In the genomic region with DNA sequence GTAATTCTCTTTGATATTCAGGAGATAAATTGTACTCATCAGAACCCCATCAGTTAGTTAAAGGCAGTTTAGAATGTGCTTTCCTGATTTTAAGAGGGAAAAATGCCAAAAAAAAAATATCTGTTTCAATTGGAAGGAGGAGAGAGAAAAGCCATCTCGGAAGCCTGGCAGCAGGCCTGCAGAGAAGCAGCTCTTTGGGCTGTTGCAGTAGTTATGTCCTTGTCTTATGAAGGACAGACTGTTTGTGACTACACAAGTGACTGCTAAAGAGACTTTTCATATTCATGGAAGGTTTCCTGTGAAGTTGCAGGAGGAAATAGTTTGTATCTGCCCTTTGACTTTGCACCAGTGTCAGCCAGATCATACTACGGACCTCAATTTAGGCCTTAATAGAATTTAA, we compare ENCODE assay signal across 34 cellular contexts.
"Had no signal": no experiment of that assay in that cellular context is flagged by ENCODE, and none has a peak within 500 bp of the region (broad histone marks: within the 10 kb centered on the region; RNA-seq: fewer than 3 reads in every experiment).

No MANE protein-coding gene starts in this region.

- DNase-seq: activated CD4-positive, alpha-beta memory T cell treated with anti-CD3 and anti-CD28 coated beads, Interleukin-2, amount 10 ng/mL, durations not matched to agents 7 days and 5 days; activated CD4-positive, alpha-beta T cell treated with anti-CD3 and anti-CD28 coated beads for 1 hour; activated CD4-positive, alpha-beta T cell treated with anti-CD3 and anti-CD28 coated beads for 48 hours; activated CD4-positive, CD25-positive, alpha-beta regulatory T cell; activated CD8-positive, alpha-beta memory T cell treated with anti-CD3 and anti-CD28 coated beads for 24 hours; activated CD8-positive, alpha-beta memory T cell treated with anti-CD3 and anti-CD28 coated beads, Interleukin-2, amount 10 ng/mL, durations not matched to agents 7 days and 5 days; activated CD8-positive, alpha-beta memory T cell treated with anti-CD3 and anti-CD28 coated beads, Interleukin-2, amount 50 U/mL, for 48 hours; activated gamma-delta T cell; activated naive CD4-positive, alpha-beta T cell treated with Interleukin-2 at 50 U/mL for 16 hours; activated naive CD8-positive, alpha-beta T cell treated with anti-CD3 and anti-CD28 coated beads, Interleukin-2, amount 10 ng/mL, durations not matched to agents 7 days and 5 days; activated T-cell treated with anti-CD3 and anti-CD28 coated beads, Interleukin-2, amount 50 U/mL, for 72 hours; body of pancreas; central memory CD4-positive, alpha-beta T cell; Karpas-422; KBM-7; NCI-H1105; NCI-H1417 treated with DMSO at 0.1 percent for 48 hours; NCI-H187 treated with DMSO at 0.1 percent for 48 hours; NCI-H2081; NCI-H2171 treated with DMSO at 0.1 percent for 48 hours; NCI-H345; NCI-H524 treated with DMSO at 0.1 percent for 48 hours; NCI-H748 treated with DMSO at 0.1 percent for 48 hours; NK-92 treated with Interleukin-12 subunit alpha and Interleukin-12 subunit beta, amount 100 ng/mL, for 24 hours; PC-3; Peyer's patch; RPMI8226; SW 1271; T-helper 1 cell; T-helper 2 cell; T-helper 9 cell; WERI-Rb-1 had no signal

- H3K9me3 Mint-ChIP-seq: activated CD4-positive, alpha-beta memory T cell treated with anti-CD3 and anti-CD28 coated beads, Interleukin-2, amount 10 ng/mL, durations not matched to agents 7 days and 5 days; activated naive CD8-positive, alpha-beta T cell treated with anti-CD3 and anti-CD28 coated beads, Interleukin-2, amount 10 ng/mL, durations not matched to agents 7 days and 5 days; activated T-cell treated with anti-CD3 and anti-CD28 coated beads, Interleukin-2, amount 50 U/mL, for 72 hours; activated T-helper 2 cell treated with anti-CD3 and anti-CD28 coated beads, Interferon-gamma antibody, Interleukin-2, Interleukin-4, amounts not matched to agents 10 μg/mL and 5 μg/mL and 100 μg/mL, durations not matched to agents 14 hours and 24 hours and 36 hours had no signal

- H3K4me1 Mint-ChIP-seq: activated CD4-positive, alpha-beta memory T cell treated with anti-CD3 and anti-CD28 coated beads, Interleukin-2, amount 10 ng/mL, durations not matched to agents 7 days and 5 days; activated CD8-positive, alpha-beta memory T cell treated with anti-CD3 and anti-CD28 coated beads, Interleukin-2, amount 10 ng/mL, durations not matched to agents 7 days and 5 days; activated naive CD4-positive, alpha-beta T cell treated with anti-CD3 and anti-CD28 coated beads, Interleukin-2, amount 50 U/mL, for 24 hours; activated naive CD8-positive, alpha-beta T cell treated with anti-CD3 and anti-CD28 coated beads, Interleukin-2, amount 10 ng/mL, durations not matched to agents 7 days and 5 days had no signal

- H3K4me3 Mint-ChIP-seq: activated CD4-positive, alpha-beta memory T cell treated with anti-CD3 and anti-CD28 coated beads, Interleukin-2, amount 10 ng/mL, durations not matched to agents 7 days and 5 days; activated CD8-positive, alpha-beta memory T cell treated with anti-CD3 and anti-CD28 coated beads, Interleukin-2, amount 10 ng/mL, durations not matched to agents 7 days and 5 days; activated naive CD4-positive, alpha-beta T cell treated with anti-CD3 and anti-CD28 coated beads, Interleukin-2, amount 50 U/mL, for 24 hours; activated naive CD8-positive, alpha-beta T cell treated with anti-CD3 and anti-CD28 coated beads, Interleukin-2, amount 10 ng/mL, durations not matched to agents 7 days and 5 days; activated T-cell treated with anti-CD3 and anti-CD28 coated beads, Interleukin-2, amount 50 U/mL, for 72 hours had no signal

- H3K27ac Mint-ChIP-seq: activated CD4-positive, alpha-beta memory T cell treated with anti-CD3 and anti-CD28 coated beads, Interleukin-2, amount 10 ng/mL, durations not matched to agents 7 days and 5 days; activated CD8-positive, alpha-beta memory T cell treated with anti-CD3 and anti-CD28 coated beads, Interleukin-2, amount 10 ng/mL, durations not matched to agents 7 days and 5 days; activated naive CD4-positive, alpha-beta T cell treated with anti-CD3 and anti-CD28 coated beads, Interleukin-2, amount 50 U/mL, for 24 hours; activated naive CD8-positive, alpha-beta T cell treated with anti-CD3 and anti-CD28 coated beads, Interleukin-2, amount 10 ng/mL, durations not matched to agents 7 days and 5 days; activated T-cell treated with anti-CD3 and anti-CD28 coated beads, Interleukin-2, amount 50 U/mL, for 72 hours; activated T-helper 2 cell treated with anti-CD3 and anti-CD28 coated beads, Interferon-gamma antibody, Interleukin-2, Interleukin-4, amounts not matched to agents 10 μg/mL and 5 μg/mL and 100 μg/mL, durations not matched to agents 14 hours and 24 hours and 36 hours had no signal

- H3K36me3 Mint-ChIP-seq: activated CD8-positive, alpha-beta memory T cell treated with anti-CD3 and anti-CD28 coated beads, Interleukin-2, amount 10 ng/mL, durations not matched to agents 7 days and 5 days; activated naive CD4-positive, alpha-beta T cell treated with anti-CD3 and anti-CD28 coated beads, Interleukin-2, amount 50 U/mL, for 24 hours; activated naive CD8-positive, alpha-beta T cell treated with anti-CD3 and anti-CD28 coated beads, Interleukin-2, amount 10 ng/mL, durations not matched to agents 7 days and 5 days had no signal

- ATAC-seq: activated CD8-positive, alpha-beta memory T cell treated with anti-CD3 and anti-CD28 coated beads, Interleukin-2, amount 10 ng/mL, durations not matched to agents 7 days and 5 days; activated T-cell treated with anti-CD3 and anti-CD28 coated beads, Interleukin-2, amount 50 U/mL, for 72 hours; body of pancreas; PC-3 had no signal
